In the genomic region with DNA sequence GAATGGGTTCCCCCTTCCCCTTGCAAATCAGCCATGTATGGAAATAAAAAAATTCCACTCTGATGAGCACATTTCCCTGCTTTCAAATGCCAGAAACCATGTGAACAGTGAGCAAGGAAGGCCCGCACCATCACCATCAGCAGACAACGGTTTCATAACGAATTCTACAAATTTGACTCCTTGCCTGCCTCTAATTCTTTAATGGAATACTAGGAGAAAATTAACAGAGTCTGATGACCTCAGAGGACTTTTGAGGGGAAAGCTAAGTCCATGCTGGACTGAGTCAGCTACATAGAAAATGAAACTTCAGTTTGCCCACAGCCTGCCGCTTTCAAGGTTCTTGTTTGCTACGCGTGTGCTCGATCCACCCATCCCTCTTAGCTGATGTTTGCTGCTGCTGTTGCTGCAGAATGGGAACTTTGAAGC, we compare ENCODE assay signal across 9 cellular contexts. TPM values are rescaled to one million over a fixed set of nuclear protein-coding genes. Genes with fewer than 3 reads are reported as not detected.
A peak's percentile ranks its signal among the peaks of the same experiment; 100 is the strongest.
DNase-seq lines count a peak whose midpoint lies in the region; ATAC-seq and TF ChIP-seq lines count a peak whose summit lies in the region.
"Had no signal": no experiment of that assay in that cellular context is flagged by ENCODE, and none has a peak within 500 bp of the region (broad histone marks: within the 10 kb centered on the region; RNA-seq: fewer than 3 reads in every experiment).

No MANE protein-coding gene starts in this region.

- H3K9me3 Mint-ChIP-seq in CD4-positive, alpha-beta memory T cell = no peaks in the 10 kb centered on the region

- no peaks in the 10 kb centered on the region for H3K36me3 ChIP-seq in spleen
- H3K36me3 ChIP-seq in CD4-positive, alpha-beta memory T cell (ENCODE audit: insufficient read depth, low read length) = no peaks in the 10 kb centered on the region
- H3K36me3 ChIP-seq in H7 (replicated peaks; ENCODE audit: control insufficient read depth, insufficient read depth, low read length) = no peaks in the 10 kb centered on the region

- ATAC-seq in GM18870 (IDR thresholded peaks at IDR 0.05; ENCODE audit: unreplicated experiment) (peak; percentile 90), HG03432 (IDR thresholded peaks at IDR 0.05; ENCODE audit: unreplicated experiment) (peak; percentile 88)

- H3K27me3 Mint-ChIP-seq in CD4-positive, alpha-beta memory T cell = peaks cover 3 to 4% of the 10 kb centered on the region in 2 donors

- H3K27ac ChIP-seq in spleen = peak overlapping the region; percentile 58 to 77 (median 72)
- H3K27ac ChIP-seq in CD4-positive, alpha-beta memory T cell (ENCODE audit: low read depth, low read length) = no peak overlapping the region

- no peak overlapping the region for H3K4me3 Mint-ChIP-seq in CD4-positive, alpha-beta memory T cell

- WGBS in spleen, 5 donors = 32 to 66% (median 43%) methylated on average over 7 of the region's 7 CpGs

- intact Hi-C loops in spleen (cut with DNase I; ENCODE audit: low total_unique reads) (no loop called here), posterior vena cava (cut with DNase I) (no loop called here)
- intact Hi-C loops in CD4-positive, alpha-beta memory T cell (cut with micrococcal nuclease) = no loop called here

- peaks cover 0 to 14% (median 7%) of the 10 kb centered on the region in 6 donors for H3K4me1 ChIP-seq in spleen
- no peaks in the 10 kb centered on the region for H3K4me1 ChIP-seq in CD4-positive, alpha-beta memory T cell (ENCODE audit: insufficient read depth, low read length)

- H3K4me1 Mint-ChIP-seq in CD4-positive, alpha-beta memory T cell = peaks cover 0 to 3% (median 0%) of the 10 kb centered on the region in 4 donors

- no peak for TF ChIP-seq CTCF in spleen (IDR thresholded peaks at IDR 0.05 in 8 of 11, conservative IDR thresholded peaks at IDR 0.05 in 3 of 11)

- CTCF ChIA-PET in CD4-positive, alpha-beta memory T cell (lab: Charles Lee; ENCODE audit: partially characterized antibody) = interaction anchor here (0.9 to 1.0 kb wide), 2 partner anchors 9 to 14 kb away, joined by 3 to 4 read pairs; no protein-coding TSS in a partner anchor

- H3K36me3 Mint-ChIP-seq in CD4-positive, alpha-beta memory T cell = no peaks in the 10 kb centered on the region

- no peak overlapping the region for H3K27ac Mint-ChIP-seq in CD4-positive, alpha-beta memory T cell

- POLR2A ChIA-PET in CD4-positive, alpha-beta memory T cell (lab: Charles Lee; ENCODE audit: partially characterized antibody) = no interaction called here

- H3K27me3 ChIP-seq in spleen (replicated peaks in 1 of 7) (no peaks in the 10 kb centered on the region), H7 (ENCODE audit: control insufficient read depth, insufficient read depth, low read length) (no peaks in the 10 kb centered on the region)
- H3K27me3 ChIP-seq in CD4-positive, alpha-beta memory T cell (ENCODE audit: insufficient read depth, low read length) = no peaks in the 10 kb centered on the region

- TF ChIP-seq POLR2A in spleen (IDR thresholded peaks at IDR 0.05) = no peak

- DNase-seq in fibroblast of gingiva (ENCODE audit: low read depth) = peak; percentile 39
- DNase-seq in spleen = no peak
- DNase-seq in CD4-positive, alpha-beta memory T cell = no peak
- DNase-seq in H7 = no peak
- no peak for DNase-seq in SIG-M5 (lab: John Stamatoyannopoulos, UW)
- DNase-seq in posterior vena cava (ENCODE audit: low spot score) = no peak

- H3K4me3 ChIP-seq in spleen = peak overlapping the region in 1 of 8 donors; percentile 30
- H3K4me3 ChIP-seq in CD4-positive, alpha-beta memory T cell (ENCODE audit: low read length in 2 of 2) = no peak overlapping the region
- no peak overlapping the region for H3K4me3 ChIP-seq in H7 (ENCODE audit: insufficient read depth, low read depth, low read length)

- no peaks in the 10 kb centered on the region for H3K9me3 ChIP-seq in spleen
- no peaks in the 10 kb centered on the region for H3K9me3 ChIP-seq in CD4-positive, alpha-beta memory T cell (ENCODE audit: control insufficient read depth in 1 of 2, low read length in 2 of 2)

RNA-seq across cellular contexts. Expression of a gene that starts 46.7 kb away (rescaled TPM):
- total RNA-seq in spleen = 10 to 100 TPM in 1 of 7 donors, 1 to 10 TPM in 6; 4.0 to 10.2 (median 6.2) TPM
- polyA plus RNA-seq in spleen = under 1 TPM; 0.35 to 0.83 (median 0.52) TPM
- under 1 TPM in 1 of 2 experiments, not detected in 1; 0.17 TPM for total RNA-seq in CD4-positive, alpha-beta memory T cell
- not detected for polyA plus RNA-seq in CD4-positive, alpha-beta memory T cell
- not detected in 2 replicates for total RNA-seq in H7 (2014; rRNA removed; shearing (Covaris generic))
- total RNA-seq in posterior vena cava = 1 to 10 TPM; 2.1 to 2.4 TPM
- total RNA-seq: bronchial epithelial cell had no signal
